ENCODE assay signal across 7 cellular contexts in genomic region chr12:80269953-80270552, GRCh38.
DNase-seq lines count a peak whose midpoint lies in the region; ATAC-seq and TF ChIP-seq lines count a peak whose summit lies in the region.

No MANE protein-coding gene starts in this region.

- H3K27me3 Mint-ChIP-seq in MCF 10A (ENCODE audit: insufficient read depth, unreplicated experiment) = no peaks in the 10 kb centered on the region

- peaks cover 23% of the 10 kb centered on the region for H3K4me1 Mint-ChIP-seq in MCF 10A (ENCODE audit: insufficient read depth, unreplicated experiment)

- no TSS peak for BruUV-seq in MCF 10A (replicated peaks; lab: Mats Ljungman, UMichigan)

- peak; percentile 62 for ATAC-seq in HG02759 (IDR thresholded peaks at IDR 0.05; ENCODE audit: unreplicated experiment)
- ATAC-seq in HG03520 (IDR thresholded peaks at IDR 0.05; ENCODE audit: unreplicated experiment) = no peak

- H3K4me3 Mint-ChIP-seq in MCF 10A (ENCODE audit: unreplicated experiment) = no peak overlapping the region

- CTCF ChIA-PET in GM10248 (lab: Yijun Ruan, JAX) (interaction anchor here (0.8 to 2.5 kb wide), 25 partner anchors 8 to 862 kb away, joined by 3 to 17 read pairs (median 4); no protein-coding TSS in a partner anchor), MCF 10A (lab: Yijun Ruan, JAX) (interaction anchor here (0.5 to 6.9 kb wide), 35 partner anchors 9 to 1062 kb away, joined by 3 to 233 read pairs (median 4); no protein-coding TSS in a partner anchor)

- H3K36me3 Mint-ChIP-seq in MCF 10A (ENCODE audit: insufficient read depth, unreplicated experiment) = no peaks in the 10 kb centered on the region

- POLR2A ChIA-PET in GM10248 (lab: Yijun Ruan, JAX) (no interaction called here), MCF 10A (lab: Yijun Ruan, JAX) (interaction anchor here (0.6 to 1.6 kb wide), 4 partner anchors 73 to 715 kb away, joined by 3 to 13 read pairs (median 4); no protein-coding TSS in a partner anchor)

- H3K27ac Mint-ChIP-seq in MCF 10A (ENCODE audit: low read depth, unreplicated experiment) = no peak overlapping the region

- no peaks in the 10 kb centered on the region for H3K9me3 Mint-ChIP-seq in MCF 10A (ENCODE audit: unreplicated experiment)

- TF ChIP-seq CTCF in GM10248 (IDR thresholded peaks at IDR 0.05; ENCODE audit: control extremely low read depth, extremely low read depth, low read depth, missing control alignments) = peak; percentile 64
- peak; percentile 68 for TF ChIP-seq CTCF in MCF 10A (IDR thresholded peaks at IDR 0.05; ENCODE audit: unreplicated experiment)

- intact Hi-C loops in MCF 10A (cut with micrococcal nuclease) = loop anchor here (1.0 to 5.0 kb wide), 5 partner anchors 75 to 863 kb away; partner anchors contain the start of gene PAWR

- peak; percentile 14 for DNase-seq in GM10248 (ENCODE audit: extremely low spot score)
- DNase-seq in NCI-H2196 (lab: John Stamatoyannopoulos, UW; ENCODE audit: unreplicated experiment) = peak; percentile 42
- DNase-seq in MCF 10A (ENCODE audit: unreplicated experiment) = peak; percentile 69
- DNase-seq in kidney tubule cell (ENCODE audit: low spot score) = peak; percentile 59
- DNase-seq in SHP77 treated with DMSO at 0.1 percent for 48 hours (lab: John Stamatoyannopoulos, UW) = no peak
